Comparison of ENCODE assay signal across 8 cellular contexts in the genomic region with DNA sequence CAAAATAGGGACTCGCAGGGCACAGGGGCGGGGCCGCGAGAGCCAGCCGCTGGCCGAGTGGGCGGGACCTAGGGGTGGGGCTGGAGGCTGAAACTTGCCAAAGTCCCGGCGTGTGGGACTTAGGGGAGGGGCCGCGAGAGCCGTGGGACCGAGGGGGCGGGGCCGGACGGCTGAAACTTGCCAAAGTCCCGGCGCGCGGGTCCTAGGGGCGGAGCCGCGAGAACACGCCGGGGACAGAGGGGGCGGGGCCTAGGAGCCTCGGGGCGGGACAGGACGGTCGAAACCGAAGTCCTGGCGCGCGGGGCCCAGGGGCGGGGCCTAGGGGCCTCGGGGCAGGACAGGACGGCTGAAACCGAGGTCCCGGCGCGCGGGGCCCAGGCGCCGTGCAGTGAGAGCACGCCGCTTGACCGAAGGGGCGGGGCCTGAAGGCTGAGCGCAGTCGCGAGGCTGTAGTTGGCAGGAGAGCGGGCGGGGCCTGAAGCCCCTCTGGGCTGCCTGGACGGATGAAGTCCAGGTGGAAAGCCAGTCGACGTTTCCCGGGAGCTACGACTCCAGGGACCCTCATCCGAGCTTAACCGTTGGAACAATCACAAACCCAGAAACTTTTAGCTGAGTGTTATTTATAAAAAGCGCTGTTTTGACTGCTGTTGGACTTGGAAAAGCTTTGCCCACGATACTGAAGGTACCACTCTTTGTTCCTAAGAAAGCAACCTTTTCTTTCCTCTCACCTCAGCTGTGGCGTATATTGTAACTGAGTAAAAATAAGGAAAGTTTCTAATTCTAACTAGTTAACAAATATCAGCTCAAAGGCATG. TPM values are rescaled to one million over a fixed set of nuclear protein-coding genes. Genes with fewer than 3 reads are reported as not detected.
A peak's percentile ranks its signal among the peaks of the same experiment; 100 is the strongest.
DNase-seq lines count a peak whose midpoint lies in the region; TF ChIP-seq lines count a peak whose summit lies in the region.

No MANE protein-coding gene starts in this region.

- no peaks in the 10 kb centered on the region for H3K4me1 ChIP-seq in endocrine pancreas (ENCODE audit: control insufficient read depth, insufficient read depth, low read length)

- peak overlapping the region; percentile 81 for H3K9ac ChIP-seq in endocrine pancreas (ENCODE audit: control insufficient read depth, insufficient read depth, low read length)

- no peaks in the 10 kb centered on the region for H3K9me3 ChIP-seq in endocrine pancreas (ENCODE audit: control insufficient read depth, low read length)

- DNase-seq in COLO829 (ENCODE audit: low spot score) (peak; percentile 97), GM20000 (ENCODE audit: low spot score) (peak; percentile 98), HS-5 (ENCODE audit: low read depth) (peak; percentile 94), NOMO-1 (lab: John Stamatoyannopoulos, UW; ENCODE audit: unreplicated experiment in 2 of 2) (peak; percentile 95 to 99), mesenteric fat pad (ENCODE audit: low spot score) (peak; percentile 100)
- peak; percentile 96 to 99 (median 98) for DNase-seq in activated CD8-positive, alpha-beta memory T cell treated with anti-CD3 and anti-CD28 coated beads for 48 hours (ENCODE audit: low read depth in 2 of 3, low spot score in 2 of 3)
- peak; percentile 96 for DNase-seq in stimulated activated CD8-positive, alpha-beta memory T cell treated with anti-CD3 and anti-CD28 coated beads, Interleukin-15, amount 100 ng/mL, for 1 hour (ENCODE audit: low read depth)

- peak overlapping the region; percentile 94 for H3K4me3 ChIP-seq in endocrine pancreas (ENCODE audit: control insufficient read depth, insufficient read depth, low read length)

- no peak for TF ChIP-seq CTCF in GM20000 (IDR thresholded peaks at IDR 0.05; ENCODE audit: extremely low read depth, missing control alignments)

- H3K36me3 ChIP-seq in endocrine pancreas (ENCODE audit: control insufficient read depth, insufficient read depth, low read length) = no peaks in the 10 kb centered on the region

- H3K27me3 ChIP-seq in endocrine pancreas (ENCODE audit: control insufficient read depth, insufficient read depth, low read length) = peaks cover 2% of the 10 kb centered on the region

RNA-seq across cellular contexts. Expression of a gene that starts 0.5 kb away (rescaled TPM):
- 6.5 TPM for total RNA-seq in mesenteric fat pad

Comparison
In these comparisons a context has a peak if more than half of its experiments do, and no peak if none do; other contexts are left out.
1. Peak in every context shown above with its lines: DNase-seq and H3K4me3 ChIP-seq.